In genomic region chr11:15815246-15816209, GRCh38 we compare ENCODE assay signal across 14 cellular contexts.
A peak's percentile ranks its signal among the peaks of the same experiment; 100 is the strongest.
DNase-seq lines count a peak whose midpoint lies in the region; ATAC-seq, FAIRE-seq and TF ChIP-seq lines count a peak whose summit lies in the region.
"Had no signal": no experiment of that assay in that cellular context is flagged by ENCODE, and none has a peak within 500 bp of the region (broad histone marks: within the 10 kb centered on the region; RNA-seq: fewer than 3 reads in every experiment).

No MANE protein-coding gene starts in this region.

- FAIRE-seq in frontal cortex (lab: Jason Lieb, UNC), result no peak

- peak; percentile 19 for DNase-seq in AG10803 (ENCODE audit: low read depth)
- peak; percentile 40 to 72 for DNase-seq in NOMO-1 (lab: John Stamatoyannopoulos, UW; ENCODE audit: unreplicated experiment in 2 of 2)
- no peak for DNase-seq in nephron progenitor cell
- no peak for DNase-seq in NCI-H748 (lab: John Stamatoyannopoulos, UW; ENCODE audit: unreplicated experiment)
- no peak for DNase-seq in frontal cortex (ENCODE audit: low spot score in 2 of 2)
- DNase-seq: AML-193; effector CD8-positive, alpha-beta T cell; NCI-H1930; T-helper 9 cell had no signal

- TF ChIP-seq CTCF in AG10803 (conservative IDR thresholded peaks at IDR 0.05; ENCODE audit: low read length) (no peak), nephron progenitor cell (IDR thresholded peaks at IDR 0.05) (no peak)

- no peaks in the 10 kb centered on the region for H3K36me3 ChIP-seq in endocrine pancreas (ENCODE audit: control insufficient read depth, insufficient read depth, low read length)

- H3K9ac ChIP-seq in endocrine pancreas (ENCODE audit: control insufficient read depth, insufficient read depth, low read length), result no peak overlapping the region

- no peaks in the 10 kb centered on the region for H3K27me3 Mint-ChIP-seq in nephron progenitor cell (ENCODE audit: low read depth, poor library complexity)

- H3K9me3 ChIP-seq in endocrine pancreas (ENCODE audit: control insufficient read depth, low read length), result no peaks in the 10 kb centered on the region

- peaks cover 18% of the 10 kb centered on the region for H3K4me1 ChIP-seq in endocrine pancreas (ENCODE audit: control insufficient read depth, insufficient read depth, low read length)

- no peaks in the 10 kb centered on the region for H3K27me3 ChIP-seq in endocrine pancreas (ENCODE audit: control insufficient read depth, insufficient read depth, low read length)

- no peak overlapping the region for H3K4me3 Mint-ChIP-seq in nephron progenitor cell
- H3K4me3 Mint-ChIP-seq: activated naive CD8-positive, alpha-beta T cell; IgD-negative memory B cell had no signal

- no peak for ATAC-seq in GM18517 (IDR thresholded peaks at IDR 0.05; ENCODE audit: unreplicated experiment)
- no peak for ATAC-seq in GM19395 (IDR thresholded peaks at IDR 0.05; ENCODE audit: unreplicated experiment)

- H3K36me3 Mint-ChIP-seq in nephron progenitor cell (ENCODE audit: low read depth), result peaks cover 6% of the 10 kb centered on the region
- H3K36me3 Mint-ChIP-seq: activated naive CD8-positive, alpha-beta T cell; IgD-negative memory B cell had no signal

- peaks cover 20% of the 10 kb centered on the region for H3K9me3 Mint-ChIP-seq in nephron progenitor cell

- peaks cover 26% of the 10 kb centered on the region for H3K4me1 Mint-ChIP-seq in nephron progenitor cell

- H3K27ac Mint-ChIP-seq in nephron progenitor cell, result peak overlapping the region; percentile 57
- H3K27ac Mint-ChIP-seq: activated naive CD8-positive, alpha-beta T cell; IgD-negative memory B cell had no signal

- H3K4me3 ChIP-seq in AG10803 (ENCODE audit: low read length), result no peak overlapping the region
- peak overlapping the region; percentile 6 for H3K4me3 ChIP-seq in endocrine pancreas (ENCODE audit: control insufficient read depth, insufficient read depth, low read length)

Comparison
In these comparisons a context has a peak if more than half of its experiments do, and no peak if none do; other contexts are left out.
1. DNase-seq: peak in AG10803 (single experiment) and NOMO-1 (2 of 2); none in nephron progenitor cell (single experiment), NCI-H748 (single experiment) and frontal cortex (0 of 2).